ENCODE assay signal across 1 cellular context in genomic region chr11:64916848-64917662, GRCh38.
TF ChIP-seq lines count a peak whose summit lies in the region.

Gene ATG2A, minus strand, starts transcription at chr11:64917209. Its CDS starts 74 bp downstream, at chr11:64917135.

TF ChIP-seq in HepG2, 621 proteins besides CTCF, POLR2A, EP300 and RAD21 (continued from another document and continues in another):
- TF ChIP-seq MBNL3 (CRISPR knock-in tag; conservative IDR thresholded peaks at IDR 0.05): no peak
- no peak; the same call in 1 of the 2 replicates for TF ChIP-seq MXD1 (CRISPR knock-in tag; IDR thresholded peaks at IDR 0.05)
- no peak for TF ChIP-seq ZNF10 (CRISPR knock-in tag; IDR thresholded peaks at IDR 0.05; ENCODE audit: borderline replicate concordance, low read depth)
- TF ChIP-seq ZNF550 (CRISPR knock-in tag; IDR thresholded peaks at IDR 0.05; ENCODE audit: borderline replicate concordance): no peak
- no peak for TF ChIP-seq ZBTB10 (CRISPR knock-in tag; IDR thresholded peaks at IDR 0.05; ENCODE audit: borderline replicate concordance)
- TF ChIP-seq PRMT3 (CRISPR knock-in tag; IDR thresholded peaks at IDR 0.05; ENCODE audit: borderline replicate concordance, low read depth): no peak
- TF ChIP-seq AGO1 (IDR thresholded peaks at IDR 0.05; ENCODE audit: low read depth, low read length, poor library complexity, severe bottlenecking): no peak
- TF ChIP-seq TRIM22 (IDR thresholded peaks at IDR 0.05): no peak
- no peak for TF ChIP-seq FOXM1 (CRISPR knock-in tag; IDR thresholded peaks at IDR 0.05)
- 0 out of 2 replicates have a peak, but pooled peaks have one; percentile 37 for TF ChIP-seq RNF2 (conservative IDR thresholded peaks at IDR 0.05; ENCODE audit: low read depth)
- peak; percentile 56; the same call in 1 of the 2 replicates for TF ChIP-seq FOXK1 (CRISPR knock-in tag; IDR thresholded peaks at IDR 0.05; ENCODE audit: borderline replicate concordance, low read depth)
- TF ChIP-seq HMG20B (CRISPR knock-in tag; conservative IDR thresholded peaks at IDR 0.05): no peak; the same call in 1 of the 2 replicates
- no peak for TF ChIP-seq FOXP4 (CRISPR knock-in tag; IDR thresholded peaks at IDR 0.05)
- TF ChIP-seq AKAP8 (CRISPR knock-in tag; IDR thresholded peaks at IDR 0.05): no peak
- peak; percentile 50 for TF ChIP-seq DZIP1 (CRISPR knock-in tag; IDR thresholded peaks at IDR 0.05)
- TF ChIP-seq ZBTB49 (CRISPR knock-in tag; IDR thresholded peaks at IDR 0.05; ENCODE audit: borderline replicate concordance): no peak
- TF ChIP-seq FLYWCH1 (CRISPR knock-in tag; IDR thresholded peaks at IDR 0.05): no peak
- TF ChIP-seq KDM3A (CRISPR knock-in tag; IDR thresholded peaks at IDR 0.05; ENCODE audit: low read depth): no peak
- no peak for TF ChIP-seq SP1 (IDR thresholded peaks at IDR 0.05)
- TF ChIP-seq SP1 (CRISPR knock-in tag; IDR thresholded peaks at IDR 0.05): peak; percentile 98
- TF ChIP-seq HMG20A (CRISPR knock-in tag; IDR thresholded peaks at IDR 0.05; ENCODE audit: borderline replicate concordance): 0 out of 2 replicates have a peak, but pooled peaks have one; percentile 4
- no peak for TF ChIP-seq GABPA (IDR thresholded peaks at IDR 0.05; ENCODE audit: low read depth, low read length)
- no peak; the same call in 1 of the 2 replicates for TF ChIP-seq GABPA (CRISPR knock-in tag; IDR thresholded peaks at IDR 0.05; ENCODE audit: low read depth)
- no peak for TF ChIP-seq ZSCAN30 (CRISPR knock-in tag; IDR thresholded peaks at IDR 0.05)
- TF ChIP-seq SIN3B (IDR thresholded peaks at IDR 0.05; ENCODE audit: low read length): peak; percentile 59; the same call in 1 of the 2 replicates
- no peak for TF ChIP-seq ZNF101 (CRISPR knock-in tag; IDR thresholded peaks at IDR 0.05; ENCODE audit: borderline replicate concordance, low read depth)
- TF ChIP-seq FOXA3 (CRISPR knock-in tag; IDR thresholded peaks at IDR 0.05): no peak; the same call in 1 of the 2 replicates
- TF ChIP-seq ZNF720 (CRISPR knock-in tag; IDR thresholded peaks at IDR 0.05): no peak
- TF ChIP-seq MNT (IDR thresholded peaks at IDR 0.05): peak; percentile 63
- no peak for TF ChIP-seq MED13 (CRISPR knock-in tag; IDR thresholded peaks at IDR 0.05)
- no peak for TF ChIP-seq LRRFIP1 (CRISPR knock-in tag; conservative IDR thresholded peaks at IDR 0.05)
- no peak for TF ChIP-seq ZNF704 (CRISPR knock-in tag; IDR thresholded peaks at IDR 0.05; ENCODE audit: borderline replicate concordance)
- no peak for TF ChIP-seq NFE2L2 (IDR thresholded peaks at IDR 0.05; ENCODE audit: low read length)
- no peak; the same call in none of the 2 replicates for TF ChIP-seq RARA (CRISPR knock-in tag; IDR thresholded peaks at IDR 0.05)
- peak; percentile 44; the same call in 1 of the 2 replicates for TF ChIP-seq GFI1 (CRISPR knock-in tag; IDR thresholded peaks at IDR 0.05; ENCODE audit: borderline replicate concordance)
- TF ChIP-seq SSRP1 (CRISPR knock-in tag; IDR thresholded peaks at IDR 0.05): peak; percentile 90
- 0 out of 2 replicates have a peak, but pooled peaks have one; percentile 47 for TF ChIP-seq E2F5 (CRISPR knock-in tag; conservative IDR thresholded peaks at IDR 0.05)
- no peak for TF ChIP-seq SOX5 (CRISPR knock-in tag; IDR thresholded peaks at IDR 0.05; ENCODE audit: borderline replicate concordance)
- TF ChIP-seq TBX2 (CRISPR knock-in tag; IDR thresholded peaks at IDR 0.05; ENCODE audit: borderline replicate concordance): peak; percentile 73
- no peak for TF ChIP-seq NR0B2 (CRISPR knock-in tag; IDR thresholded peaks at IDR 0.05)
- TF ChIP-seq HMGA1 (CRISPR knock-in tag; conservative IDR thresholded peaks at IDR 0.05): no peak
